ENCODE assay signal across 1 cellular context in the genomic region with DNA sequence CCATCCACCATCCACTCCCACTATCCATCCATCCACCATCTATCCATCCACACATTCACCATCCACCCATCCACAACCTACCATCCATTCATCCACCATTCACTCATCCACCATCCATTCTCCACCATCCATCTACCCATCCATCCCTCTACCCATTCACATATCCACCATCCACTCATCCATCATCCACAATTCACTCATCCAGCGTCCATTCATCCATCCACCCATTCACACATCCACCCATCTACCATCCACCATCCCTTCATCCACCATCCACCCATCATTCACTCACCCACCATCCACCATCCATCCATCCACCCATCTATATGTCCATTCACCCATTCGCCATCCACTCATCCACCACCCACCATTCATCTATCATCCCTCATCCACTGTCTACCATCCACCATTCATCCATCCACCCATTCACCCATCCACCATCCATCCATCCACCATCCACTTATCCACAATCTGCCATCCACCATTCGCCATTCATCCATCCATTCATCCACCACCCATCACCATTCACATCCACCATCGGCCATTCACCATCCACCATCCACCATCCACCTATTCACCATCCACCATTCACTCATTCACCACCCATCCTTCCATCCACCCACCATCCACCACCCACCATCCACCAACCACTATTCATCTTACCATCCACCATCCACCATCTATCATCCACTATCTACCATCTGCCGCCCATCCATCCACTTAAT.
TF ChIP-seq lines count a peak whose summit lies in the region.

No MANE protein-coding gene starts in this region.

TF ChIP-seq in HEK293, 187 proteins besides CTCF, POLR2A, EP300 and RAD21 (continued from another document):
- TF ChIP-seq, protein P1, sequence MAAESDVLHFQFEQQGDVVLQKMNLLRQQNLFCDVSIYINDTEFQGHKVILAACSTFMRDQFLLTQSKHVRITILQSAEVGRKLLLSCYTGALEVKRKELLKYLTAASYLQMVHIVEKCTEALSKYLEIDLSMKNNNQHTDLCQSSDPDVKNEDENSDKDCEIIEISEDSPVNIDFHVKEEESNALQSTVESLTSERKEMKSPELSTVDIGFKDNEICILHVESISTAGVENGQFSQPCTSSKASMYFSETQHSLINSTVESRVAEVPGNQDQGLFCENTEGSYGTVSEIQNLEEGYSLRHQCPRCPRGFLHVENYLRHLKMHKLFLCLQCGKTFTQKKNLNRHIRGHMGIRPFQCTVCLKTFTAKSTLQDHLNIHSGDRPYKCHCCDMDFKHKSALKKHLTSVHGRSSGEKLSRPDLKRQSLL (tag by site-specific recombination; IDR thresholded peaks at IDR 0.05), result no peak
- TF ChIP-seq ZNF19 (tag by site-specific recombination; IDR thresholded peaks at IDR 0.05; ENCODE audit: low read depth), result no peak
- TF ChIP-seq ZNF585B (tag by site-specific recombination; IDR thresholded peaks at IDR 0.05), result no peak
- TF ChIP-seq RBAK (tag by site-specific recombination; IDR thresholded peaks at IDR 0.05), result no peak
- TF ChIP-seq MZF1 (tag by site-specific recombination; IDR thresholded peaks at IDR 0.05; ENCODE audit: borderline replicate concordance), result no peak
- TF ChIP-seq ZNF354C (tag by site-specific recombination; IDR thresholded peaks at IDR 0.05; ENCODE audit: borderline replicate concordance, low read depth), result no peak
- no peak for TF ChIP-seq ZNF549 (tag by site-specific recombination; IDR thresholded peaks at IDR 0.05)
- TF ChIP-seq ZNF23 (tag by site-specific recombination; IDR thresholded peaks at IDR 0.05; ENCODE audit: borderline replicate concordance), result no peak
- peak; percentile 53; the same call in 1 of the 2 replicates for TF ChIP-seq ZNF473 (tag by site-specific recombination; IDR thresholded peaks at IDR 0.05)
- no peak for TF ChIP-seq ZNF610 (tag by site-specific recombination; IDR thresholded peaks at IDR 0.05; ENCODE audit: borderline replicate concordance)
- peak; percentile 96 for TF ChIP-seq ZBTB17 (tag by site-specific recombination; IDR thresholded peaks at IDR 0.05)
- no peak for TF ChIP-seq ZNF112 (tag by site-specific recombination; IDR thresholded peaks at IDR 0.05)
- 0 out of 2 replicates have a peak, but pooled peaks have one; percentile 29 for TF ChIP-seq ZNF48 (tag by site-specific recombination; IDR thresholded peaks at IDR 0.05)
- TF ChIP-seq, protein P2, sequence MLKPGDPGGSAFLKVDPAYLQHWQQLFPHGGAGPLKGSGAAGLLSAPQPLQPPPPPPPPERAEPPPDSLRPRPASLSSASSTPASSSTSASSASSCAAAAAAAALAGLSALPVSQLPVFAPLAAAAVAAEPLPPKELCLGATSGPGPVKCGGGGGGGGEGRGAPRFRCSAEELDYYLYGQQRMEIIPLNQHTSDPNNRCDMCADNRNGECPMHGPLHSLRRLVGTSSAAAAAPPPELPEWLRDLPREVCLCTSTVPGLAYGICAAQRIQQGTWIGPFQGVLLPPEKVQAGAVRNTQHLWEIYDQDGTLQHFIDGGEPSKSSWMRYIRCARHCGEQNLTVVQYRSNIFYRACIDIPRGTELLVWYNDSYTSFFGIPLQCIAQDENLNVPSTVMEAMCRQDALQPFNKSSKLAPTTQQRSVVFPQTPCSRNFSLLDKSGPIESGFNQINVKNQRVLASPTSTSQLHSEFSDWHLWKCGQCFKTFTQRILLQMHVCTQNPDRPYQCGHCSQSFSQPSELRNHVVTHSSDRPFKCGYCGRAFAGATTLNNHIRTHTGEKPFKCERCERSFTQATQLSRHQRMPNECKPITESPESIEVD (tag by site-specific recombination; IDR thresholded peaks at IDR 0.05), result no peak
- TF ChIP-seq, protein P3, sequence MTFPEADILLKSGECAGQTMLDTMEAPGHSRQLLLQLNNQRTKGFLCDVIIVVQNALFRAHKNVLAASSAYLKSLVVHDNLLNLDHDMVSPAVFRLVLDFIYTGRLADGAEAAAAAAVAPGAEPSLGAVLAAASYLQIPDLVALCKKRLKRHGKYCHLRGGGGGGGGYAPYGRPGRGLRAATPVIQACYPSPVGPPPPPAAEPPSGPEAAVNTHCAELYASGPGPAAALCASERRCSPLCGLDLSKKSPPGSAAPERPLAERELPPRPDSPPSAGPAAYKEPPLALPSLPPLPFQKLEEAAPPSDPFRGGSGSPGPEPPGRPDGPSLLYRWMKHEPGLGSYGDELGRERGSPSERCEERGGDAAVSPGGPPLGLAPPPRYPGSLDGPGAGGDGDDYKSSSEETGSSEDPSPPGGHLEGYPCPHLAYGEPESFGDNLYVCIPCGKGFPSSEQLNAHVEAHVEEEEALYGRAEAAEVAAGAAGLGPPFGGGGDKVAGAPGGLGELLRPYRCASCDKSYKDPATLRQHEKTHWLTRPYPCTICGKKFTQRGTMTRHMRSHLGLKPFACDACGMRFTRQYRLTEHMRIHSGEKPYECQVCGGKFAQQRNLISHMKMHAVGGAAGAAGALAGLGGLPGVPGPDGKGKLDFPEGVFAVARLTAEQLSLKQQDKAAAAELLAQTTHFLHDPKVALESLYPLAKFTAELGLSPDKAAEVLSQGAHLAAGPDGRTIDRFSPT (tag by site-specific recombination; IDR thresholded peaks at IDR 0.05), result no peak
- no peak; the same call in 1 of the 2 replicates for TF ChIP-seq SP2 (tag by site-specific recombination; IDR thresholded peaks at IDR 0.05)
- TF ChIP-seq, protein P4, sequence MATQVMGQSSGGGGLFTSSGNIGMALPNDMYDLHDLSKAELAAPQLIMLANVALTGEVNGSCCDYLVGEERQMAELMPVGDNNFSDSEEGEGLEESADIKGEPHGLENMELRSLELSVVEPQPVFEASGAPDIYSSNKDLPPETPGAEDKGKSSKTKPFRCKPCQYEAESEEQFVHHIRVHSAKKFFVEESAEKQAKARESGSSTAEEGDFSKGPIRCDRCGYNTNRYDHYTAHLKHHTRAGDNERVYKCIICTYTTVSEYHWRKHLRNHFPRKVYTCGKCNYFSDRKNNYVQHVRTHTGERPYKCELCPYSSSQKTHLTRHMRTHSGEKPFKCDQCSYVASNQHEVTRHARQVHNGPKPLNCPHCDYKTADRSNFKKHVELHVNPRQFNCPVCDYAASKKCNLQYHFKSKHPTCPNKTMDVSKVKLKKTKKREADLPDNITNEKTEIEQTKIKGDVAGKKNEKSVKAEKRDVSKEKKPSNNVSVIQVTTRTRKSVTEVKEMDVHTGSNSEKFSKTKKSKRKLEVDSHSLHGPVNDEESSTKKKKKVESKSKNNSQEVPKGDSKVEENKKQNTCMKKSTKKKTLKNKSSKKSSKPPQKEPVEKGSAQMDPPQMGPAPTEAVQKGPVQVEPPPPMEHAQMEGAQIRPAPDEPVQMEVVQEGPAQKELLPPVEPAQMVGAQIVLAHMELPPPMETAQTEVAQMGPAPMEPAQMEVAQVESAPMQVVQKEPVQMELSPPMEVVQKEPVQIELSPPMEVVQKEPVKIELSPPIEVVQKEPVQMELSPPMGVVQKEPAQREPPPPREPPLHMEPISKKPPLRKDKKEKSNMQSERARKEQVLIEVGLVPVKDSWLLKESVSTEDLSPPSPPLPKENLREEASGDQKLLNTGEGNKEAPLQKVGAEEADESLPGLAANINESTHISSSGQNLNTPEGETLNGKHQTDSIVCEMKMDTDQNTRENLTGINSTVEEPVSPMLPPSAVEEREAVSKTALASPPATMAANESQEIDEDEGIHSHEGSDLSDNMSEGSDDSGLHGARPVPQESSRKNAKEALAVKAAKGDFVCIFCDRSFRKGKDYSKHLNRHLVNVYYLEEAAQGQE (tag by site-specific recombination; IDR thresholded peaks at IDR 0.05), result no peak
- TF ChIP-seq ZNF792 (tag by site-specific recombination; IDR thresholded peaks at IDR 0.05), result no peak
- no peak for TF ChIP-seq YY2 (tag by site-specific recombination; IDR thresholded peaks at IDR 0.05)
- TF ChIP-seq ZNF366 (tag by site-specific recombination; conservative IDR thresholded peaks at IDR 0.05), result peak; percentile 96
- TF ChIP-seq ZNF596 (tag by site-specific recombination; IDR thresholded peaks at IDR 0.05), result no peak
- no peak for TF ChIP-seq ZNF843 (tag by site-specific recombination; IDR thresholded peaks at IDR 0.05)
- TF ChIP-seq SCRT2 (tag by site-specific recombination; IDR thresholded peaks at IDR 0.05), result no peak
- TF ChIP-seq KLF1 (tag by site-specific recombination; IDR thresholded peaks at IDR 0.05), result no peak
- 0 out of 2 replicates have a peak, but pooled peaks have one; percentile 40 for TF ChIP-seq ZSCAN23 (tag by site-specific recombination; IDR thresholded peaks at IDR 0.05)
- no peak for TF ChIP-seq ZXDB (tag by site-specific recombination; IDR thresholded peaks at IDR 0.05)
- TF ChIP-seq ZNF211 (tag by site-specific recombination; IDR thresholded peaks at IDR 0.05; ENCODE audit: low read depth), result no peak
- no peak for TF ChIP-seq TCF7L2 (IDR thresholded peaks at IDR 0.05; ENCODE audit: borderline replicate concordance, low read depth, low read length)
- TF ChIP-seq ZNF175 (tag by site-specific recombination; IDR thresholded peaks at IDR 0.05), result 0 out of 2 replicates have a peak, but pooled peaks have one; percentile 72
- TF ChIP-seq, protein P5, sequence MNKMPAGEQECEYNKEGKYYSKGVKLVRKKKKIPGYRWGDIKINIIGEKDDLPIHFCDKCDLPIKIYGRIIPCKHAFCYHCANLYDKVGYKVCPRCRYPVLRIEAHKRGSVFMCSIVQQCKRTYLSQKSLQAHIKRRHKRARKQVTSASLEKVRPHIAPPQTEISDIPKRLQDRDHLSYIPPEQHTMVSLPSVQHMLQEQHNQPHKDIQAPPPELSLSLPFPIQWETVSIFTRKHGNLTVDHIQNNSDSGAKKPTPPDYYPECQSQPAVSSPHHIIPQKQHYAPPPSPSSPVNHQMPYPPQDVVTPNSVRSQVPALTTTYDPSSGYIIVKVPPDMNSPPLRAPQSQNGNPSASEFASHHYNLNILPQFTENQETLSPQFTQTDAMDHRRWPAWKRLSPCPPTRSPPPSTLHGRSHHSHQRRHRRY (tag by site-specific recombination; IDR thresholded peaks at IDR 0.05), result no peak
- 0 out of 2 replicates have a peak, but pooled peaks have one; percentile 40 for TF ChIP-seq ZNF777 (tag by site-specific recombination; IDR thresholded peaks at IDR 0.05; ENCODE audit: borderline replicate concordance)
- TF ChIP-seq ZNF248 (tag by site-specific recombination; IDR thresholded peaks at IDR 0.05), result no peak; the same call in 1 of the 2 replicates
- TF ChIP-seq ZBTB7A (tag by site-specific recombination; IDR thresholded peaks at IDR 0.05; ENCODE audit: low read depth), result no peak
- TF ChIP-seq ZNF335 (tag by site-specific recombination; conservative IDR thresholded peaks at IDR 0.05), result no peak
- TF ChIP-seq, protein P6, sequence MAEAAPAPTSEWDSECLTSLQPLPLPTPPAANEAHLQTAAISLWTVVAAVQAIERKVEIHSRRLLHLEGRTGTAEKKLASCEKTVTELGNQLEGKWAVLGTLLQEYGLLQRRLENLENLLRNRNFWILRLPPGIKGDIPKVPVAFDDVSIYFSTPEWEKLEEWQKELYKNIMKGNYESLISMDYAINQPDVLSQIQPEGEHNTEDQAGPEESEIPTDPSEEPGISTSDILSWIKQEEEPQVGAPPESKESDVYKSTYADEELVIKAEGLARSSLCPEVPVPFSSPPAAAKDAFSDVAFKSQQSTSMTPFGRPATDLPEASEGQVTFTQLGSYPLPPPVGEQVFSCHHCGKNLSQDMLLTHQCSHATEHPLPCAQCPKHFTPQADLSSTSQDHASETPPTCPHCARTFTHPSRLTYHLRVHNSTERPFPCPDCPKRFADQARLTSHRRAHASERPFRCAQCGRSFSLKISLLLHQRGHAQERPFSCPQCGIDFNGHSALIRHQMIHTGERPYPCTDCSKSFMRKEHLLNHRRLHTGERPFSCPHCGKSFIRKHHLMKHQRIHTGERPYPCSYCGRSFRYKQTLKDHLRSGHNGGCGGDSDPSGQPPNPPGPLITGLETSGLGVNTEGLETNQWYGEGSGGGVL (tag by site-specific recombination; IDR thresholded peaks at IDR 0.05), result no peak
- TF ChIP-seq GLI4 (tag by site-specific recombination; IDR thresholded peaks at IDR 0.05), result 0 out of 2 replicates have a peak, but pooled peaks have one; percentile 30
- no peak for TF ChIP-seq ZNF670 (tag by site-specific recombination; IDR thresholded peaks at IDR 0.05; ENCODE audit: low read depth)
- TF ChIP-seq ZFHX2 (tag by site-specific recombination; conservative IDR thresholded peaks at IDR 0.05), result peak; percentile 61; the same call in 1 of the 2 replicates
- TF ChIP-seq ZNF623 (tag by site-specific recombination; IDR thresholded peaks at IDR 0.05), result no peak
- TF ChIP-seq ZNF521 (tag by site-specific recombination; IDR thresholded peaks at IDR 0.05), result 0 out of 2 replicates have a peak, but pooled peaks have one; percentile 21
- TF ChIP-seq ZBTB21 (tag by site-specific recombination; IDR thresholded peaks at IDR 0.05), result no peak
- TF ChIP-seq, protein P7, sequence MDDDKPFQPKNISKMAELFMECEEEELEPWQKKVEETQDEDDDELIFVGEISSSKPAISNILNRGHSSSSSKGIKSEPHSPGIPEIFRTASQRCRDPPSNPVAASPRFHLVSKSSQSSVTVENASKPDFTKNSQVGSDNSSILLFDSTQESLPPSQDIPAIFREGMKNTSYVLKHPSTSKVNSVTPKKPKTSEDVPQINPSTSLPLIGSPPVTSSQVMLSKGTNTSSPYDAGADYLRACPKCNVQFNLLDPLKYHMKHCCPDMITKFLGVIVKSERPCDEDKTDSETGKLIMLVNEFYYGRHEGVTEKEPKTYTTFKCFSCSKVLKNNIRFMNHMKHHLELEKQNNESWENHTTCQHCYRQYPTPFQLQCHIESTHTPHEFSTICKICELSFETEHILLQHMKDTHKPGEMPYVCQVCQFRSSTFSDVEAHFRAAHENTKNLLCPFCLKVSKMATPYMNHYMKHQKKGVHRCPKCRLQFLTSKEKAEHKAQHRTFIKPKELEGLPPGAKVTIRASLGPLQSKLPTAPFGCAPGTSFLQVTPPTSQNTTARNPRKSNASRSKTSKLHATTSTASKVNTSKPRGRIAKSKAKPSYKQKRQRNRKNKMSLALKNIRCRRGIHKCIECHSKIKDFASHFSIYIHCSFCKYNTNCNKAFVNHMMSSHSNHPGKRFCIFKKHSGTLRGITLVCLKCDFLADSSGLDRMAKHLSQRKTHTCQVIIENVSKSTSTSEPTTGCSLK (tag by site-specific recombination; IDR thresholded peaks at IDR 0.05), result no peak
- peak; percentile 43 for TF ChIP-seq ZNF747 (tag by site-specific recombination; IDR thresholded peaks at IDR 0.05)
- 0 out of 2 replicates have a peak, but pooled peaks have one; percentile 36 for TF ChIP-seq SALL2 (tag by site-specific recombination; IDR thresholded peaks at IDR 0.05; ENCODE audit: borderline replicate concordance)
